Comparison of ENCODE assay signal across 16 cellular contexts in the genomic region with DNA sequence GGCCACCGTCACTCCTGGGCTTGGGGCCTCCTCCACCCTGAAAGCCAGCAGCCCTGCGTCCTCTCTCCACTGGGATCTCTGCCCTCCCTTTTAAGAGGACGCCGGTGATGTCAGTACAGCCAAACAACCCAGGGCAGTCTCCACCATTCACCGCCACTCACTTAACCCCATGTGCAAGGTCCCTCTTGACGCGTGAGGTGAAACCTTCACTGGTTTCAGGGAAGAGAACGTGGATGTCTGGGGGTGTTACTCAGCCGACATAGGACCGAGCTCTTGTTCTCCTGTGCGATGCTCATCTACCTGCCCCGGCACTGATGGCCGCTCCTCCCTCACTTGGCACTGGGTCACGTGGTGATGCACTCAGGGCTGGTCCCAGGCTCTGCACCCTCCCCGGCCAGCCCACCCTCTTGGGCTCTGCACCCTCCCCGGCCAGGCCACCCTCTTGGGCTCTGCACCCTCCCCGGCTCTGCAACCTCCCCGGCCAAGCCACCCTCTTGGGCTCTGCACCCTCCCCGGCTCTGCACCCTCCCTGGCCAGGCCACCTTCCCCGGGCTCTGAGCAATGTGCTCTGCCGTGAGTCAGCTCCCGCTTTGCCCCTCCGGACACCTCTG. TPM values are rescaled to one million over a fixed set of nuclear protein-coding genes. Genes with fewer than 3 reads are reported as not detected.
"Had no signal": no experiment of that assay in that cellular context is flagged by ENCODE, and none has a peak within 500 bp of the region (broad histone marks: within the 10 kb centered on the region; RNA-seq: fewer than 3 reads in every experiment).

No MANE protein-coding gene starts in this region.

- H3K27ac ChIP-seq: ascending aorta, esophagus squamous epithelium, prostate gland, upper lobe of right lung had no signal

- DNase-seq: activated gamma-delta T cell treated with Interleukin-2 at 50 U/mL for 16 hours; esophagus squamous epithelium; foreskin fibroblast; mesenchymal stem cell; stimulated activated naive CD4-positive, alpha-beta T cell treated with Interleukin-2 at 50 U/mL for 16 hours had no signal

- H3K4me1 ChIP-seq: ascending aorta, esophagus squamous epithelium, prostate gland, upper lobe of right lung had no signal

- H3K36me3 ChIP-seq: ascending aorta, esophagus squamous epithelium, prostate gland, upper lobe of right lung had no signal

- H3K9ac ChIP-seq: SK-N-SH had no signal

- H3K9me3 ChIP-seq: ascending aorta, esophagus squamous epithelium, prostate gland, SK-N-SH, upper lobe of right lung had no signal

- FAIRE-seq: bronchial epithelial cell, TTC549 had no signal

- H3K4me3 ChIP-seq: ascending aorta, esophagus squamous epithelium, prostate gland, upper lobe of right lung had no signal

- H3K27me3 ChIP-seq: ascending aorta had no signal

RNA-seq across cellular contexts. Expression of a gene that starts 36.1 kb away (rescaled TPM):
- total RNA-seq: activated CD4-positive, alpha-beta memory T cell treated with anti-CD3 and anti-CD28 coated beads for 36 hours; activated T-cell treated with anti-CD3 and anti-CD28 coated beads, Interleukin-2, amount 50 U/mL, for 72 hours; ascending aorta; bronchial epithelial cell; esophagus squamous epithelium; left colon; T-helper 1 cell treated with Interleukin-12 subunit alpha and Interleukin-12 subunit beta and Interleukin-4 antibody, amounts not matched to agents 30 ng/mL and 1 ng/mL, for 36 hours; upper lobe of right lung had no signal
- polyA plus RNA-seq: immature natural killer cell, SK-N-SH had no signal

RNA-seq across cellular contexts. Expression of a gene that starts 36.2 kb away (rescaled TPM):
- polyA plus RNA-seq: immature natural killer cell had no signal
